In genomic region chr20:46053416-46053815, GRCh38 we compare ENCODE assay signal across 11 cellular contexts. TPM values are rescaled to one million over a fixed set of nuclear protein-coding genes. Genes with fewer than 3 reads are reported as not detected.
"Had no signal": no experiment of that assay in that cellular context is flagged by ENCODE, and none has a peak within 500 bp of the region (broad histone marks: within the 10 kb centered on the region; RNA-seq: fewer than 3 reads in every experiment).

No MANE protein-coding gene starts in this region.

- H3K9me3 ChIP-seq: HAP-1 had no signal

- ATAC-seq: HCT116, K562 had no signal

- H2AFZ ChIP-seq: GM23248 had no signal

- H3K36me3 ChIP-seq: HAP-1 had no signal

- DNase-seq: GM23248, GOT3, H7, HFFc6, IMR-90, KG1 had no signal

- H3K4me1 ChIP-seq: HAP-1 had no signal

- H3K4me3 ChIP-seq: GM23248, HAP-1, K562 had no signal

- FAIRE-seq: K562 had no signal

- H3K27ac ChIP-seq: GM23248, HL-60 had no signal

RNA-seq across cellular contexts. Expression of gene SLC12A5, which starts 24.4 kb away (rescaled TPM):
- total RNA-seq: GM23248, IMR-90 had no signal

RNA-seq across cellular contexts. Expression of gene MMP9, which starts 44.7 kb away (rescaled TPM):
- total RNA-seq: GM23248, H4, HFFc6, K562 had no signal
